Comparison of ENCODE assay signal across 13 cellular contexts in the genomic region with DNA sequence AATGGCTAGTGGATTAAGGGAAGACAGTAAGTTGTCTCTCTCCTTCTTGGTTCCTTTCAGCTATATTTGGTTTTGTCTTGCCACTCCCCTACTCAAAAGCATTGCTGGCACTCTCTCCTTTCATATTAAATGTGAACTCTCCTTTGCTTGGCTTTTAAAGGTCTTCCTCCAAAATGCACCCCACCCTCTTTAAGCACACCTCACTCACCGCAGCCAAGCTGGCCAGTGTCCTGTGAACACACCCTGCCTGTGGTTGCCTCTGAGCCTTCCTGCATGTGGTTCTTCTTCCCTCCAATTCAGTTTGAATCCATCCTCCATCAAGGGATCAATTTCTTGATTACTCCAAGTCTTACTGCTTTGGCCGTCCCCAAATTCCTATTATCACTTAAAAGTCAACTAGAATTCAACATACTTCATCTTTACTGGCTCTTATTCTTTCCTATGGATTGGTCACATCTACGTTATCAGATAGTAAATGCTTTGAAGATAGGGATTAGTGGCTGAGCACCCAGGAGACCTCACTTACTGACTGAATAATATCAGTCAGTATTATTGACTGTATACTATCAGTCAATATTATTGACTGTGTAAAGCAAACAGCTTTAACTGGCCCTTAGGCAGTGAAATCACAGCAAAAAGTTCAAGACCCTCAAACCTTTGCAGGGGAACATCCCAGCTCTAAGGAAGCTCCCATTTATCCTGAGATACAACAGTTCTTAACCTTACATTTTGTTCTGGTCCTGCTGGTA.
DNase-seq lines count a peak whose midpoint lies in the region; TF ChIP-seq lines count a peak whose summit lies in the region.
"Had no signal": no experiment of that assay in that cellular context is flagged by ENCODE, and none has a peak within 500 bp of the region (broad histone marks: within the 10 kb centered on the region; RNA-seq: fewer than 3 reads in every experiment).

No MANE protein-coding gene starts in this region.

- no peaks in the 10 kb centered on the region for H3K9me3 Mint-ChIP-seq in nephron progenitor cell

- peaks cover 12% of the 10 kb centered on the region for H3K4me1 ChIP-seq in HEK293 (ENCODE audit: control insufficient read depth, insufficient read depth, low read length)

- no peaks in the 10 kb centered on the region for H3K27me3 Mint-ChIP-seq in nephron progenitor cell (ENCODE audit: low read depth, poor library complexity)

- peak overlapping the region; percentile 94 for H3K27ac ChIP-seq in 22Rv1
- no peak overlapping the region for H3K27ac ChIP-seq in HEK293 (ENCODE audit: extremely low read depth, low read depth, low read length)
- peak overlapping the region; percentile 67 for H3K27ac ChIP-seq in cingulate gyrus (ENCODE audit: low read depth, low read length)

- no peak overlapping the region for H3K4me3 ChIP-seq in HEK293 (ENCODE audit: low read depth, low read length)
- H3K4me3 ChIP-seq: Peyer's patch, upper lobe of left lung had no signal

- H3K36me3 ChIP-seq in HEK293 (ENCODE audit: control insufficient read depth in 2 of 2, insufficient read depth in 1 of 2, low read length in 2 of 2), result no peaks in the 10 kb centered on the region

- CTCF ChIA-PET in HEK293 (lab: Yijun Ruan, JAX), result interaction anchor here (0.6 to 6.3 kb wide), 5 partner anchors 12 to 543 kb away, joined by 3 to 61 read pairs (median 5); no protein-coding TSS in a partner anchor

- intact Hi-C loops in head of caudate nucleus (cut with DNase I), result no loop called here

- TF ChIP-seq CTCF in 22Rv1 (IDR thresholded peaks at IDR 0.05) (no peak), HEK293 (tag by site-specific recombination; IDR thresholded peaks at IDR 0.05) (no peak), nephron progenitor cell (IDR thresholded peaks at IDR 0.05) (no peak)

- no peak overlapping the region for H3K4me3 Mint-ChIP-seq in nephron progenitor cell

- no peaks in the 10 kb centered on the region for H3K36me3 Mint-ChIP-seq in nephron progenitor cell (ENCODE audit: low read depth)

- peaks cover 29% of the 10 kb centered on the region for H3K4me1 Mint-ChIP-seq in nephron progenitor cell

- DNase-seq in nephron progenitor cell (no peak), head of caudate nucleus (no peak), UCSD-AML1 (lab: John Stamatoyannopoulos, UW; ENCODE audit: unreplicated experiment) (no peak), SKM-1 (lab: John Stamatoyannopoulos, UW; ENCODE audit: unreplicated experiment) (no peak)
- DNase-seq in activated CD4-positive, alpha-beta T cell treated with anti-CD3 and anti-CD28 coated beads, Interleukin-2, amount 50 U/mL, for 1 hour, result no peak
- DNase-seq: activated T-cell treated with anti-CD3 and anti-CD28 coated beads, Interleukin-2, amount 50 U/mL, for 48 hours; dermis blood vessel endothelial cell; NCI-H2081 treated with DMSO at 0.1 percent for 48 hours; Peyer's patch; upper lobe of left lung had no signal

- POLR2A ChIA-PET in HEK293 (lab: Yijun Ruan, JAX), result interaction anchor here (1.2 to 1.8 kb wide), 2 partner anchors 18 to 172 kb away, joined by 3 to 5 read pairs; partner anchors contain the start of gene RPS10

- peak overlapping the region; percentile 1 for H3K27ac Mint-ChIP-seq in nephron progenitor cell

- H3K9me3 ChIP-seq in HEK293 (ENCODE audit: control insufficient read depth, insufficient read depth, low read depth, low read length), result no peaks in the 10 kb centered on the region
- H3K9me3 ChIP-seq: Peyer's patch, upper lobe of left lung had no signal

TF ChIP-seq in HEK293, 187 proteins besides CTCF, POLR2A, EP300 and RAD21:
- TF ChIP-seq ZNF354C (tag by site-specific recombination; IDR thresholded peaks at IDR 0.05; ENCODE audit: borderline replicate concordance, low read depth) (no peak), ZNF157 (tag by site-specific recombination; IDR thresholded peaks at IDR 0.05) (no peak), ZNF223 (tag by site-specific recombination; IDR thresholded peaks at IDR 0.05) (no peak), KLF1 (tag by site-specific recombination; IDR thresholded peaks at IDR 0.05) (peak; percentile 54; the same call in 1 of the 2 replicates)
